8 cellular contexts compared by ENCODE assay signal in genomic region chr11:73931039-73931645, GRCh38. TPM values are rescaled to one million over a fixed set of nuclear protein-coding genes. Genes with fewer than 3 reads are reported as not detected.
DNase-seq lines count a peak whose midpoint lies in the region; ATAC-seq and TF ChIP-seq lines count a peak whose summit lies in the region.

No MANE protein-coding gene starts in this region.

- in situ Hi-C loops in IMR-90 (cut with MboI; ENCODE audit: low sequenced_read_pairs) = loop anchor here (10.0 kb wide), 1 partner anchor 306 kb away; no protein-coding TSS in a partner anchor

- peak; percentile 81 for TF ChIP-seq RAD21 in IMR-90 (IDR thresholded peaks at IDR 0.05; ENCODE audit: low read length)

- peaks cover 18% of the 10 kb centered on the region for H3K36me3 ChIP-seq in IMR-90 (ENCODE audit: control insufficient read depth, insufficient read depth, low read length)
- peaks cover 28% of the 10 kb centered on the region for H3K36me3 ChIP-seq in OCI-LY3 (replicated peaks; ENCODE audit: low read depth, low read length)

- H3K23ac ChIP-seq in IMR-90 (ENCODE audit: low read depth, low read length) = no peak overlapping the region

- H3K79me2 ChIP-seq in OCI-LY3 (ENCODE audit: low read length) = no peaks in the 10 kb centered on the region

- DNase-seq in Daoy (ENCODE audit: low read depth) = peak; percentile 43
- peak; percentile 84 for DNase-seq in IMR-90
- peak in 4 of 10 donors; percentile 5 to 47 (median 32) for DNase-seq in dorsolateral prefrontal cortex
- peak; percentile 28 for DNase-seq in middle frontal gyrus (ENCODE audit: extremely low spot score, low spot score)
- no peak for DNase-seq in activated T-cell treated with anti-CD3 and anti-CD28 coated beads, Interleukin-2, amount 50 U/mL, for 48 hours
- DNase-seq in stimulated activated CD4-positive, alpha-beta T cell treated with anti-CD3 and anti-CD28 coated beads, Interleukin-4, amount 100 ng/mL, for 4 hours = no peak

- BruUV-seq in IMR-90 (replicated peaks; lab: Mats Ljungman, UMichigan) = no TSS peak

- H3K27me3 ChIP-seq in IMR-90 (ENCODE audit: control insufficient read depth, insufficient read depth, low read length) = no peaks in the 10 kb centered on the region
- H3K27me3 ChIP-seq in OCI-LY3 (ENCODE audit: low read depth, low read length) = no peaks in the 10 kb centered on the region
- H3K27me3 ChIP-seq in dorsolateral prefrontal cortex = no peaks in the 10 kb centered on the region

- no peak overlapping the region for H3K56ac ChIP-seq in IMR-90 (ENCODE audit: extremely low read depth, insufficient read depth, low read length)

- H2BK15ac ChIP-seq in IMR-90 (ENCODE audit: low read depth, low read length) = no peak overlapping the region

- H3K4me1 ChIP-seq in IMR-90 (ENCODE audit: control insufficient read depth, insufficient read depth, low read length) (no peaks in the 10 kb centered on the region), OCI-LY3 (ENCODE audit: low read length) (no peaks in the 10 kb centered on the region)

- H3K4me3 ChIP-seq in IMR-90 (ENCODE audit: insufficient read depth, low read depth, low read length) (no peak overlapping the region), OCI-LY3 (ENCODE audit: low read length) (no peak overlapping the region), dorsolateral prefrontal cortex (no peak overlapping the region)

- dilution Hi-C loops in IMR-90 (cut with HindIII; ENCODE audit: low sequenced_read_pairs, unreplicated experiment) = no loop called here

- no peak overlapping the region for H4K5ac ChIP-seq in IMR-90 (ENCODE audit: low read depth, low read length)

- H3K79me1 ChIP-seq in IMR-90 (ENCODE audit: low read depth in 1 of 2, low read length in 2 of 2) = no peaks in the 10 kb centered on the region

- no peak overlapping the region for H3K14ac ChIP-seq in IMR-90 (replicated peaks; ENCODE audit: low read depth, low read length)

- TF ChIP-seq CTCF in IMR-90 (conservative IDR thresholded peaks at IDR 0.05; ENCODE audit: low read depth, low read length) (peak; percentile 64), OCI-LY3 (IDR thresholded peaks at IDR 0.05; ENCODE audit: low read depth, low read length) (peak; percentile 61), dorsolateral prefrontal cortex (IDR thresholded peaks at IDR 0.05 in 54 of 56, conservative IDR thresholded peaks at IDR 0.05 in 2 of 56; ENCODE audit: low read depth in 1 of 56, partially characterized antibody in 56 of 56) (peak in 52 of 56 donors; percentile 19 to 72 (median 49))

- H3K4ac ChIP-seq in IMR-90 (ENCODE audit: low read depth, low read length) = no peak overlapping the region

- H3K27ac ChIP-seq in IMR-90 (ENCODE audit: insufficient read depth, low read length) (no peak overlapping the region), OCI-LY3 (ENCODE audit: low read length) (no peak overlapping the region), dorsolateral prefrontal cortex (peak overlapping the region in 55 of 59 donors; percentile 0 to 85 (median 63))

- no peak overlapping the region for H2BK5ac ChIP-seq in IMR-90 (ENCODE audit: low read depth, low read length, poor library complexity, severe bottlenecking)

- H3K9me1 ChIP-seq in IMR-90 (ENCODE audit: insufficient read depth, low read length) = no peaks in the 10 kb centered on the region

- POLR2A ChIA-PET in IMR-90 (lab: Charles Lee; ENCODE audit: unreplicated experiment) = no interaction called here

- H2BK120ac ChIP-seq in IMR-90 (ENCODE audit: low read depth, low read length) = no peak overlapping the region

- H3K4me2 ChIP-seq in IMR-90 (ENCODE audit: low read depth, low read length) = no peak overlapping the region
- no peak overlapping the region for H3K4me2 ChIP-seq in OCI-LY3 (ENCODE audit: low read length)

- H3K9ac ChIP-seq in IMR-90 (ENCODE audit: low read depth, low read length) (no peak overlapping the region), OCI-LY3 (ENCODE audit: low read length) (no peak overlapping the region)

- no peak for TF ChIP-seq POLR2A in IMR-90 (IDR thresholded peaks at IDR 0.05; ENCODE audit: low read depth, low read length)

- intact Hi-C loops in IMR-90 (cut with micrococcal nuclease) = loop anchor here (1.0 to 5.0 kb wide), 3 partner anchors 170 to 529 kb away; partner anchors contain the start of gene RAB6A
- intact Hi-C loops in dorsolateral prefrontal cortex (cut with DNase I) = loop anchor here in 1 of 2 donors (1.0 kb wide), 1 partner anchor 271 kb away; no protein-coding TSS in a partner anchor

- ATAC-seq in IMR-90 (ENCODE audit: low read depth) (peak; percentile 95), GM21619 (IDR thresholded peaks at IDR 0.05; ENCODE audit: unreplicated experiment) (no peak)

- H4K91ac ChIP-seq in IMR-90 (ENCODE audit: insufficient read depth, low read depth, low read length) = no peak overlapping the region

- no peak overlapping the region for H2AK5ac ChIP-seq in IMR-90 (ENCODE audit: low read depth, low read length)

- H3K9me3 ChIP-seq in IMR-90 (ENCODE audit: control insufficient read depth, insufficient read depth, low read length) (no peaks in the 10 kb centered on the region), OCI-LY3 (ENCODE audit: insufficient read depth, low read length) (no peaks in the 10 kb centered on the region)

- H4K8ac ChIP-seq in IMR-90 (ENCODE audit: low read depth in 2 of 2, low read length in 2 of 2) = peak overlapping the region in 1 of 2 experiments; percentile 19; a peak in 1 of 4 replicates

- H4K20me1 ChIP-seq in IMR-90 (ENCODE audit: insufficient read depth, low read length) (no peaks in the 10 kb centered on the region), OCI-LY3 (ENCODE audit: insufficient read depth, low read length) (no peaks in the 10 kb centered on the region)

- H2BK20ac ChIP-seq in IMR-90 (ENCODE audit: low read depth, low read length) = no peak overlapping the region

- no peak overlapping the region for H2AK9ac ChIP-seq in IMR-90 (replicated peaks; ENCODE audit: low read depth, low read length, poor library complexity)

- peak overlapping the region; percentile 34 for H2AFZ ChIP-seq in IMR-90 (replicated peaks; ENCODE audit: low read length, poor library complexity)
- no peak overlapping the region for H2AFZ ChIP-seq in OCI-LY3 (ENCODE audit: low read depth, low read length)

- WGBS in IMR-90 (ENCODE audit: extremely low coverage in 2 of 2, insufficient read length in 1 of 2), 2 experiments = 20% methylated on average over 1 of the region's 7 CpGs; no CpG with 5 or more reads in 1 of the 2 experiments

- CTCF ChIA-PET in IMR-90 (lab: Yijun Ruan, JAX) = interaction anchor here (0.6 to 1.7 kb wide), 5 partner anchors 9 to 305 kb away, joined by 3 to 9 read pairs (median 4); no protein-coding TSS in a partner anchor

- no peak overlapping the region for H3K18ac ChIP-seq in IMR-90 (ENCODE audit: low read depth, low read length)

TF ChIP-seq in IMR-90, 13 proteins besides CTCF, POLR2A, EP300 and RAD21:
- TF ChIP-seq SMC3 (IDR thresholded peaks at IDR 0.05; ENCODE audit: low read depth, low read length) (peak; percentile 66), RFX5 (IDR thresholded peaks at IDR 0.05; ENCODE audit: low read depth, low read length) (no peak)

RNA-seq across cellular contexts. Expression of gene DNAJB13, which starts 19.7 kb away (rescaled TPM):
- not detected in 2 replicates for total RNA-seq in Daoy (2014; rRNA removed; shearing (Covaris generic))
- 0.18 and 0.28 TPM in 2 replicates for total RNA-seq in IMR-90 (2012; rRNA removed)
- 0.10 and 0.48 TPM in 2 replicates for polyA plus RNA-seq in IMR-90 (2012; rRNA removed)
- polyA plus RNA-seq in IMR-90 (2012; cell fraction: cytosol; rRNA removed) = 0.14 TPM in 1 of 2 replicates, not detected in the other
- polyA plus RNA-seq in IMR-90 (2012; cell fraction: nucleus; rRNA removed; ENCODE audit: low replicate concordance) = 0.15 and 0.33 TPM in 2 replicates
- total RNA-seq in dorsolateral prefrontal cortex = 1 to 10 TPM in 31 of 120 experiments, under 1 TPM in 66, not detected in 23; 0.24 to 3.0 (median 0.72) TPM

RNA-seq across cellular contexts. Expression of gene UCP2, which starts 51.5 kb away (rescaled TPM):
- 13.7 and 27.2 TPM in 2 replicates for total RNA-seq in Daoy (2014; rRNA removed; shearing (Covaris generic))
- 2.0 and 2.2 TPM in 2 replicates for total RNA-seq in IMR-90 (2012; rRNA removed)
- polyA plus RNA-seq in IMR-90 (2012; rRNA removed) = 11.9 and 12.0 TPM in 2 replicates
- polyA plus RNA-seq in IMR-90 (2012; cell fraction: cytosol; rRNA removed) = 11.1 and 16.7 TPM in 2 replicates
- 5.0 and 5.4 TPM in 2 replicates for polyA plus RNA-seq in IMR-90 (2012; cell fraction: nucleus; rRNA removed; ENCODE audit: low replicate concordance)
- 10 to 100 TPM in 72 of 120 experiments, 1 to 10 TPM in 48; 3.3 to 33.4 (median 11.2) TPM for total RNA-seq in dorsolateral prefrontal cortex

RNA-seq across cellular contexts. Expression of gene PAAF1, which starts 54.3 kb away (rescaled TPM):
- total RNA-seq in Daoy (2014; rRNA removed; shearing (Covaris generic)) = 13.9 and 14.3 TPM in 2 replicates
- total RNA-seq in IMR-90 (2012; rRNA removed) = 15.0 and 15.1 TPM in 2 replicates
- 12.6 and 16.4 TPM in 2 replicates for polyA plus RNA-seq in IMR-90 (2012; rRNA removed)
- polyA plus RNA-seq in IMR-90 (2012; cell fraction: cytosol; rRNA removed) = 4.6 and 6.3 TPM in 2 replicates
- 4.6 and 22.0 TPM in 2 replicates for polyA plus RNA-seq in IMR-90 (2012; cell fraction: nucleus; rRNA removed; ENCODE audit: low replicate concordance)
- total RNA-seq in dorsolateral prefrontal cortex = 10 to 100 TPM; 27.3 to 94.7 (median 55.4) TPM

RNA-seq across cellular contexts. Expression of gene COA4, which starts 54.5 kb away (rescaled TPM):
- 102 and 109 TPM in 2 replicates for total RNA-seq in Daoy (2014; rRNA removed; shearing (Covaris generic))
- total RNA-seq in IMR-90 (2012; rRNA removed) = 78.0 and 95.5 TPM in 2 replicates
- 97.4 and 117 TPM in 2 replicates for polyA plus RNA-seq in IMR-90 (2012; rRNA removed)
- 166 and 219 TPM in 2 replicates for polyA plus RNA-seq in IMR-90 (2012; cell fraction: cytosol; rRNA removed)
- polyA plus RNA-seq in IMR-90 (2012; cell fraction: nucleus; rRNA removed; ENCODE audit: low replicate concordance) = 67.1 and 69.9 TPM in 2 replicates
- total RNA-seq in dorsolateral prefrontal cortex = 10 to 100 TPM; 20.8 to 58.4 (median 35.4) TPM

Comparison
In these comparisons a context has a peak if more than half of its experiments do, and no peak if none do; other contexts are left out.
1. DNase-seq: peak in Daoy (single experiment), IMR-90 (single experiment) and middle frontal gyrus (single experiment); none in activated T-cell treated with anti-CD3 and anti-CD28 coated beads, Interleukin-2, amount 50 U/mL, for 48 hours (0 of 2) and stimulated activated CD4-positive, alpha-beta T cell treated with anti-CD3 and anti-CD28 coated beads, Interleukin-4, amount 100 ng/mL, for 4 hours (0 of 2).
2. H3K27ac ChIP-seq: peak in dorsolateral prefrontal cortex (55 of 59); none in IMR-90 (single experiment) and OCI-LY3 (single experiment).
3. Peak in every context shown above with its lines, with median percentiles within 50 percentile points of each other: CTCF ChIP-seq.